Comparison of ENCODE assay signal across 8 cellular contexts in the genomic region with DNA sequence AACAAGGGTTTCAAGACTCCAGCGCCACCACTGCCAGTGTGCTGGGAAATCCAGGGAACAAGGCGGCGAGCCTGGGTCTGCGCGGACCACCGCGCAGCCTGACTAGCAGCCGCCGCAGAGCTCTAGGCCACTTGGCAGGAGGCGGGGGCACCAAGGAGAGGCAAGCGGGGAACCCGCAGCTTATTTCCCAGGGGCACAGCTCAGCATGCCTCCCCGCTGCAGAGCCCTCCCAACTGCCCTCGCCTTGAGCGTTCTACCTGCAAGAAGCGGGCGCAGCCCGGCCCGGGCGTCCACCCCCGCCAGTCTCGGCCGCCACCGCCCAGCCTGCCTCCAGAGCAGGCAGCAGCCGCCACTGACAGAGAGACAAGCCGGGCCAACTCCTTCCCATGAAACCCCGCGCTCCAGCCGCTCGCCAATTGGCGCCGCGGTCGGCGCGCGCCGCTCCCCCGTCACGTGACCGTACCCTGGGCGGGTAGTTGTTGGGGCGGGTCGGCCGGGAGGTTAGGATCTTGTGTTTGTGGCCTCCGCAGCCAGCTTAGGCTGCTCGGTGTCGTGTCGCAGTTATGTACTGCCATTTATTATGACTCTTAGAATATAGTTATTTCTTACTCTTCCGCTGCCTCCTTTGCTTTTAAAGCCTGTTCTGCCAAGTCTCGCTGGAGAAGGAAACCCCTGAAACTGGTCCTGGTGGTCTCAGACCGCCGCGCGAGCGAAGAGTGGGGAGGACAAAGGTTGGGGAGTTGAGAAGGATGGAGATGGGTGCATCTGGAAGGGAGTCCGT. TPM values are rescaled to one million over a fixed set of nuclear protein-coding genes. Genes with fewer than 3 reads are reported as not detected.
DNase-seq lines count a peak whose midpoint lies in the region; ATAC-seq, FAIRE-seq and TF ChIP-seq lines count a peak whose summit lies in the region.

TSS of gene LNPK (minus strand) at position 365 of the 781 bp plus-strand sequence. CDS start 6,683 bp downstream, outside the sequence.

- H3K27ac ChIP-seq in BLaER1 treated with 17β-estradiol and CSF1 and Interleukin-3, amounts not matched to agents 10 nM and 100 nM, result peak within 1 kb of the TSS; percentile 69 to 95 (median 82)
- H3K27ac ChIP-seq in HepG2 (ENCODE audit: extremely low read length, insufficient read depth, low read length), result peak within 1 kb of the TSS; percentile 80

- in situ Hi-C loops in HepG2 (cut with HindIII; ENCODE audit: extremely low pct_ligation_motif_present, low pct_unique_long_range_greater_than_20kb), result no loop called here

- H3K4me3 ChIP-seq in BLaER1 treated with 17β-estradiol and CSF1 and Interleukin-3, amounts not matched to agents 10 nM and 100 nM, result peak within 1 kb of the TSS; percentile 77 to 94 (median 82)
- H3K4me3 ChIP-seq in HepG2 (replicated peaks in 1 of 3; ENCODE audit: insufficient read depth in 1 of 3, low read depth in 2 of 3, low read length in 3 of 3), result peak within 1 kb of the TSS; percentile 61 to 84 (median 82)

- no peaks in the 10 kb centered on the region for H3K36me3 ChIP-seq in BLaER1 treated with 17β-estradiol and CSF1 and Interleukin-3, amounts not matched to agents 10 nM and 100 nM
- H3K36me3 ChIP-seq in HepG2 (replicated peaks in 1 of 2; ENCODE audit: control insufficient read depth in 1 of 2, insufficient read depth in 2 of 2, low read length in 2 of 2), result no peaks in the 10 kb centered on the region

- BruUV-seq in HepG2 (replicated peaks; lab: Mats Ljungman, UMichigan), result no TSS peak

- peaks cover 10 to 20% (median 17%) of the 10 kb centered on the region in 10 experiments for H3K4me1 ChIP-seq in BLaER1 treated with 17β-estradiol and CSF1 and Interleukin-3, amounts not matched to agents 10 nM and 100 nM
- H3K4me1 ChIP-seq in HepG2 (ENCODE audit: insufficient read depth, low read length), result peaks cover 44% of the 10 kb centered on the region

- peaks cover 33% of the 10 kb centered on the region for H3K79me2 ChIP-seq in HepG2 (ENCODE audit: insufficient read depth, low read length)

- peak within 1 kb of the TSS; percentile 99 for H2AFZ ChIP-seq in HepG2 (ENCODE audit: low read length)

- H3K9me3 ChIP-seq in BLaER1 treated with 17β-estradiol and CSF1 and Interleukin-3, amounts not matched to agents 10 nM and 100 nM (replicated peaks in 1 of 11), result no peaks in the 10 kb centered on the region; a peak in 2 of 22 replicates
- no peaks in the 10 kb centered on the region for H3K9me3 ChIP-seq in HepG2 (ENCODE audit: low read length)

- ATAC-seq in GM19351 (IDR thresholded peaks at IDR 0.05; ENCODE audit: unreplicated experiment), result peak; percentile 86
- ATAC-seq in HG03521 (IDR thresholded peaks at IDR 0.05; ENCODE audit: unreplicated experiment), result peak; percentile 93
- peak; percentile 96 for ATAC-seq in HepG2

- TF ChIP-seq EP300 in HepG2 (IDR thresholded peaks at IDR 0.05; ENCODE audit: low read depth in 2 of 2, low read length in 2 of 2) (peak in 1 of 2 experiments; percentile 42; a peak in 1 of 4 replicates), HepG2 (CRISPR knock-in tag; IDR thresholded peaks at IDR 0.05; ENCODE audit: borderline replicate concordance) (no peak)

- POLR2A ChIA-PET in HepG2 (lab: Yijun Ruan, JAX), result interaction anchor here (1.5 to 2.0 kb wide), 4 partner anchors 8 to 396 kb away, joined by 4 to 18 read pairs (median 5); no protein-coding TSS in a partner anchor

- TF ChIP-seq CTCF in HepG2 (CRISPR knock-in tag; IDR thresholded peaks at IDR 0.05), result peak; percentile 39

- peak within 1 kb of the TSS; percentile 84 to 92 (median 86) for H3K9ac ChIP-seq in BLaER1 treated with 17β-estradiol and CSF1 and Interleukin-3, amounts not matched to agents 10 nM and 100 nM
- peak within 1 kb of the TSS; percentile 72 for H3K9ac ChIP-seq in HepG2 (ENCODE audit: insufficient read depth, low read depth, low read length)

- intact Hi-C loops in HepG2 (cut with micrococcal nuclease; ENCODE audit: unreplicated experiment), result loop anchor here (1.0 to 10.0 kb wide), 6 partner anchors 38 to 635 kb away; no protein-coding TSS in a partner anchor

- H3K4me2 ChIP-seq in BLaER1 treated with 17β-estradiol and CSF1 and Interleukin-3, amounts not matched to agents 10 nM and 100 nM, result peak within 1 kb of the TSS; percentile 75 to 97 (median 87)
- peak within 1 kb of the TSS; percentile 97 for H3K4me2 ChIP-seq in HepG2 (ENCODE audit: low read depth, low read length)

- TF ChIP-seq POLR2A in HepG2 (IDR thresholded peaks at IDR 0.05; ENCODE audit: insufficient read depth in 1 of 2, low read depth in 2 of 2, low read length in 2 of 2), result peak; percentile 88 to 94

- TF ChIP-seq RAD21 in HepG2 (CRISPR knock-in tag; IDR thresholded peaks at IDR 0.05), result peak; percentile 53; the same call in 1 of the 2 replicates

- no peak for FAIRE-seq in HepG2 (lab: Jason Lieb, UNC)

- WGBS in HepG2 (ENCODE audit: low lambda C conversion rate), result under 1% methylated on average over 46 of the region's 57 CpGs

- H4K20me1 ChIP-seq in BLaER1 treated with 17β-estradiol and CSF1 and Interleukin-3, amounts not matched to agents 10 nM and 100 nM, result peaks cover 0 to 9% (median 0%) of the 10 kb centered on the region in 11 experiments; a peak in 3 of 22 replicates
- H4K20me1 ChIP-seq in HepG2 (ENCODE audit: insufficient read depth, low read length), result no peaks in the 10 kb centered on the region

- CTCF ChIA-PET in HepG2 (lab: Yijun Ruan, JAX; ENCODE audit: low intra/inter-chr PET ratio, low total read pairs), result no interaction called here

- peak; percentile 96 for DNase-seq in NCI-H748 (lab: John Stamatoyannopoulos, UW; ENCODE audit: unreplicated experiment)
- DNase-seq in activated CD4-positive, alpha-beta T cell treated with anti-CD3 and anti-CD28 coated beads, Interleukin-2, amount 50 U/mL, for 1 hour, result peak; percentile 89
- peak; percentile 90 for DNase-seq in dedifferentiated amniotic fluid mesenchymal stem cell (ENCODE audit: extremely low spot score)
- DNase-seq in HepG2 (ENCODE audit: low spot score), result peak; percentile 87
- peak; percentile 93 for DNase-seq in stimulated activated CD4-positive, alpha-beta T cell treated with anti-CD3 and anti-CD28 coated beads, Interleukin-4, amount 100 ng/mL, for 1 hour

- no peaks in the 10 kb centered on the region for H3K27me3 ChIP-seq in BLaER1 treated with 17β-estradiol and CSF1 and Interleukin-3, amounts not matched to agents 10 nM and 100 nM
- H3K27me3 ChIP-seq in HepG2 (ENCODE audit: control insufficient read depth in 1 of 2, insufficient read depth in 2 of 2, low read length in 2 of 2), result peaks cover 0 to 9% of the 10 kb centered on the region in 2 experiments; a peak in 1 of 5 replicates

TF ChIP-seq in HepG2, 621 proteins besides CTCF, POLR2A, EP300 and RAD21 (continues in another document):
- peak; percentile 83; the same call in 1 of the 2 replicates for TF ChIP-seq HIVEP1 (CRISPR knock-in tag; IDR thresholded peaks at IDR 0.05)
- TF ChIP-seq RFX5 (IDR thresholded peaks at IDR 0.05; ENCODE audit: low read depth, low read length), result no peak
- TF ChIP-seq AKAP8 (CRISPR knock-in tag; IDR thresholded peaks at IDR 0.05), result 0 out of 2 replicates have a peak, but pooled peaks have one; percentile 38
- 0 out of 2 replicates have a peak, but pooled peaks have one; percentile 42 for TF ChIP-seq ZBTB7A (CRISPR knock-in tag; IDR thresholded peaks at IDR 0.05)
- TF ChIP-seq ZNF205 (CRISPR knock-in tag; IDR thresholded peaks at IDR 0.05), result peak; percentile 25; the same call in 1 of the 2 replicates
- peak; percentile 93 for TF ChIP-seq ZMYM4 (CRISPR knock-in tag; IDR thresholded peaks at IDR 0.05)
- peak; percentile 79 for TF ChIP-seq IRF9 (CRISPR knock-in tag; IDR thresholded peaks at IDR 0.05; ENCODE audit: borderline replicate concordance)
- peak; percentile 77; the same call in 1 of the 2 replicates for TF ChIP-seq PRMT3 (CRISPR knock-in tag; IDR thresholded peaks at IDR 0.05; ENCODE audit: borderline replicate concordance, low read depth)

RNA-seq across cellular contexts. Expression of gene LNPK, which starts in this region (rescaled TPM):
- 25.4 and 30.1 TPM in 2 replicates for total RNA-seq in HepG2 (2016; rRNA removed; fragmentation: Illumina TruSeq; extraction: Trizol)
- 25.1 and 26.0 TPM in 2 replicates for total RNA-seq in HepG2 (2016; cell fraction: cytosol; rRNA removed; fragmentation: Illumina TruSeq; extraction: Trizol; ENCODE audit: low read depth)
- 26.3 and 30.5 TPM in 2 replicates for total RNA-seq in HepG2 (2016; cell fraction: insoluble cytoplasmic fraction; rRNA removed; fragmentation: Illumina TruSeq; extraction: Trizol)
- total RNA-seq in HepG2 (2016; cell fraction: membrane; rRNA removed; fragmentation: Illumina TruSeq; extraction: Trizol), result 19.3 and 22.3 TPM in 2 replicates
- 35.8 and 39.1 TPM in 2 replicates for total RNA-seq in HepG2 (2016; cell fraction: nucleus; rRNA removed; fragmentation: Illumina TruSeq; extraction: Trizol)
- 20.6 and 26.1 TPM in 2 replicates for polyA plus RNA-seq in HepG2 (2011; rRNA removed)
- polyA plus RNA-seq in HepG2 (2011; cell fraction: cytosol; rRNA removed), result 10.3 and 13.9 TPM in 2 replicates
- 8.3 and 10.6 TPM in 2 replicates for polyA plus RNA-seq in HepG2 (2011; cell fraction: nucleus; rRNA removed)
- 24.5 and 27.7 TPM in 2 replicates for polyA plus RNA-seq in HepG2 (2012)
- polyA plus RNA-seq in HepG2 (2016; cell fraction: cytosol; fragmentation: Illumina TruSeq; extraction: Trizol; ENCODE audit: low read depth), result 5.2 and 5.8 TPM in 2 replicates
- 18.1 and 18.6 TPM in 2 replicates for polyA plus RNA-seq in HepG2 (2016; cell fraction: insoluble cytoplasmic fraction; fragmentation: Illumina TruSeq; extraction: Trizol; ENCODE audit: low read depth)
- 9.4 and 10.1 TPM in 2 replicates for polyA plus RNA-seq in HepG2 (2016; cell fraction: membrane; fragmentation: Illumina TruSeq; extraction: Trizol; ENCODE audit: low read depth)
- polyA plus RNA-seq in HepG2 (2016; cell fraction: nucleus; fragmentation: Illumina TruSeq; extraction: Trizol; ENCODE audit: insufficient read depth, low read depth), result 25.4 TPM in 2 replicates
- 16.7 and 33.7 TPM in 2 replicates for polyA minus RNA-seq in HepG2 (2011; rRNA and poly(A)+ RNA removed; ENCODE audit: low replicate concordance)
- polyA minus RNA-seq in HepG2 (2011; cell fraction: cytosol; rRNA and poly(A)+ RNA removed), result 30.5 and 34.9 TPM in 2 replicates
- polyA minus RNA-seq in HepG2 (2011; cell fraction: nucleus; rRNA and poly(A)+ RNA removed), result 48.6 and 63.0 TPM in 2 replicates

Comparison
In these comparisons a context has a peak if more than half of its experiments do, and no peak if none do; other contexts are left out.
1. Peak in every context shown above with its lines: DNase-seq, ATAC-seq, H3K4me3 ChIP-seq and H3K27ac ChIP-seq.